8 cellular contexts compared by ENCODE assay signal in genomic region chr1:1200876-1201810, GRCh38. TPM values are rescaled to one million over a fixed set of nuclear protein-coding genes. Genes with fewer than 3 reads are reported as not detected.
DNase-seq lines count a peak whose midpoint lies in the region; ATAC-seq and TF ChIP-seq lines count a peak whose summit lies in the region.

No MANE protein-coding gene starts in this region.

- intact Hi-C loops in posterior cingulate gyrus (cut with DNase I) (no loop called here), upper lobe of right lung (cut with DNase I) (no loop called here)

- DNase-seq in NCI-H345 treated with DMSO at 0.1 percent for 48 hours (lab: John Stamatoyannopoulos, UW; ENCODE audit: unreplicated experiment) (peak; percentile 4), activated T-cell treated with anti-CD3 and anti-CD28 coated beads for 48 hours (ENCODE audit: low read depth) (peak; percentile 86), fibroblast of pulmonary artery (ENCODE audit: low read depth) (peak; percentile 63), posterior cingulate gyrus (peak in 6 of 10 donors; percentile 31 to 93 (median 63)), upper lobe of right lung (peak; percentile 81), NCI-H2107 treated with DMSO at 0.1 percent for 48 hours (lab: John Stamatoyannopoulos, UW; ENCODE audit: unreplicated experiment) (no peak)

- peaks cover 14% of the 10 kb centered on the region for H3K27me3 ChIP-seq in upper lobe of right lung

- TF ChIP-seq CTCF in fibroblast of pulmonary artery (IDR thresholded peaks at IDR 0.05; ENCODE audit: low read length, missing control alignments) (no peak), upper lobe of right lung (IDR thresholded peaks at IDR 0.05) (no peak)

- peak overlapping the region; percentile 12 for H3K4me3 ChIP-seq in fibroblast of pulmonary artery (replicated peaks; ENCODE audit: low read depth, low read length)
- H3K4me3 ChIP-seq in upper lobe of right lung, result peak overlapping the region; percentile 41

- H3K27ac ChIP-seq in upper lobe of right lung, result peak overlapping the region; percentile 17

- ATAC-seq in GM19372 (IDR thresholded peaks at IDR 0.05; ENCODE audit: low read depth, unreplicated experiment) (peak; percentile 56), upper lobe of right lung (peak; percentile 60), HG03097 (IDR thresholded peaks at IDR 0.05; ENCODE audit: low FRiP score, unreplicated experiment) (no peak)

- H3K36me3 ChIP-seq in upper lobe of right lung, result no peaks in the 10 kb centered on the region

- peaks cover 5% of the 10 kb centered on the region for H3K4me1 ChIP-seq in upper lobe of right lung

- no peaks in the 10 kb centered on the region for H3K9me3 ChIP-seq in upper lobe of right lung

RNA-seq across cellular contexts. Expression of gene TNFRSF18, which starts 5.2 kb away (rescaled TPM):
- 0.98 TPM for total RNA-seq in upper lobe of right lung

RNA-seq across cellular contexts. Expression of gene TNFRSF4, which starts 12.8 kb away (rescaled TPM):
- total RNA-seq in upper lobe of right lung, result 7.7 TPM

RNA-seq across cellular contexts. Expression of gene TTLL10, which starts 27.5 kb away (rescaled TPM):
- total RNA-seq in upper lobe of right lung, result not detected

RNA-seq across cellular contexts. Expression of gene SDF4, which starts 30.7 kb away (rescaled TPM):
- total RNA-seq in upper lobe of right lung, result 132 TPM

RNA-seq across cellular contexts. Expression of gene B3GALT6, which starts 30.9 kb away (rescaled TPM):
- total RNA-seq in upper lobe of right lung, result 16.7 TPM
